1 cellular context compared by ENCODE assay signal in the genomic region with DNA sequence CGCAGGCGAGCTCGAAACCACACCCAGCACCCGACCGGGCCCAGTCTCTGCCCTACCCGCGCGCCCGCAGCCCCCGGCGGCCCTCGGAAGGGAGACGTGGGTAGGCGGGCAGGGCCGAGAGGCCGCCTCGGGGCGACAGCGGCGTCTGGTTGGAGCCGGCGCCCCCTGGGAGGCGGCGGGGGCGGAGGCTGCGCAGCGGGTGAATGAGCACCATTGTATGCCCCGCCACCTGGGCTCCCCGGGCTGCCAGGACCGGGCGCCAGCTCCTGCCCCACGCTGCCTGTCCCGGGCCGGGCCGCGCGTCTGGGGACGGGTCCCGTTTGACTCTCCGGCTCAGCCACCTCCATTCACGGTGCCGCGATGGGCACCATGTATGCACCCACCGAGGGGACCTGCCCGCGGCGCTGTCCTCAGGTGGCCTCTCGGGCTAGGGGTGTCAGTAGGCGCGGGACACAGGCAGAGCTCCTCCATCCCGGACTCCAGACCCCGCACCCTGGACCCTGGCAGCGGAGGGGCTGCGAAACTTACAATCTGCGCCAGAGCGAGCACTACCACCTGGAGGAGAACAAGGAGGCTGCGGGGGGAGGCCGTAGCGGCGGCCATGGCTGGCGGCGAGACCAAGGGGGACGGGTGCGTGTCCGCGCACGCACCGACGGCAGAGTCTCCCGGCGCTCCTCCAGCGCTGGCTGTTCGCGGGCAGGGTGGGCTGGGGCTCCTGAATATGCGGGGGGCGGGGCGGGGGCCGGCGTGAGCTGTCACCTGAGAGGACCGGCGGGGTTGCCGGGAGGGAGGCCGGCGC.
TF ChIP-seq lines count a peak whose summit lies in the region.

A gene (minus strand): TSS at position 692 of the 799 bp plus-strand sequence. CDS start 89 bp downstream, at position 603.

TF ChIP-seq in HepG2, 621 proteins besides CTCF, POLR2A, EP300 and RAD21 (continued from another document and continues in another):
- TF ChIP-seq, protein P1, sequence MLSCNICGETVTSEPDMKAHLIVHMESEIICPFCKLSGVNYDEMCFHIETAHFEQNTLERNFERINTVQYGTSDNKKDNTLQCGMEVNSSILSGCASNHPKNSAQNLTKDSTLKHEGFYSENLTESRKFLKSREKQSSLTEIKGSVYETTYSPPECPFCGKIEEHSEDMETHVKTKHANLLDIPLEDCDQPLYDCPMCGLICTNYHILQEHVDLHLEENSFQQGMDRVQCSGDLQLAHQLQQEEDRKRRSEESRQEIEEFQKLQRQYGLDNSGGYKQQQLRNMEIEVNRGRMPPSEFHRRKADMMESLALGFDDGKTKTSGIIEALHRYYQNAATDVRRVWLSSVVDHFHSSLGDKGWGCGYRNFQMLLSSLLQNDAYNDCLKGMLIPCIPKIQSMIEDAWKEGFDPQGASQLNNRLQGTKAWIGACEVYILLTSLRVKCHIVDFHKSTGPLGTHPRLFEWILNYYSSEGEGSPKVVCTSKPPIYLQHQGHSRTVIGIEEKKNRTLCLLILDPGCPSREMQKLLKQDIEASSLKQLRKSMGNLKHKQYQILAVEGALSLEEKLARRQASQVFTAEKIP (CRISPR knock-in tag; IDR thresholded peaks at IDR 0.05; ENCODE audit: borderline replicate concordance) = no peak
- TF ChIP-seq KDM6A (CRISPR knock-in tag; IDR thresholded peaks at IDR 0.05; ENCODE audit: low read depth) (no peak), ZNF737 (CRISPR knock-in tag; IDR thresholded peaks at IDR 0.05; ENCODE audit: borderline replicate concordance) (no peak), ZNF644 (CRISPR knock-in tag; IDR thresholded peaks at IDR 0.05; ENCODE audit: low read depth) (no peak), ZNF589 (CRISPR knock-in tag; conservative IDR thresholded peaks at IDR 0.05) (no peak), POLR2G (IDR thresholded peaks at IDR 0.05; ENCODE audit: low read depth, low read length) (peak; percentile 69), ZNF251 (CRISPR knock-in tag; IDR thresholded peaks at IDR 0.05) (no peak), SMARCE1 (IDR thresholded peaks at IDR 0.05; ENCODE audit: borderline replicate concordance) (no peak), GATAD1 (CRISPR knock-in tag; IDR thresholded peaks at IDR 0.05) (no peak), ZNF629 (CRISPR knock-in tag; conservative IDR thresholded peaks at IDR 0.05) (no peak), NFE2L1 (CRISPR knock-in tag; IDR thresholded peaks at IDR 0.05; ENCODE audit: borderline replicate concordance) (no peak; the same call in 1 of the 2 replicates), SRY (CRISPR knock-in tag; IDR thresholded peaks at IDR 0.05) (no peak; the same call in 1 of the 2 replicates), ZC3H13 (CRISPR knock-in tag; IDR thresholded peaks at IDR 0.05) (no peak), SRSF1 (optimal IDR thresholded peaks at IDR 0.05; ENCODE audit: low read depth, low read length) (no peak), ARHGAP35 (CRISPR knock-in tag; IDR thresholded peaks at IDR 0.05; ENCODE audit: borderline replicate concordance) (peak; percentile 15; the same call in 1 of the 2 replicates), ZFAT (CRISPR knock-in tag; conservative IDR thresholded peaks at IDR 0.05) (no peak), ATM (IDR thresholded peaks at IDR 0.05; ENCODE audit: borderline replicate concordance) (no peak), GABPB1 (CRISPR knock-in tag; IDR thresholded peaks at IDR 0.05) (peak; percentile 58; the same call in 1 of the 2 replicates), ZNF616 (CRISPR knock-in tag; IDR thresholded peaks at IDR 0.05; ENCODE audit: low read depth) (no peak), MAZ (IDR thresholded peaks at IDR 0.05; ENCODE audit: borderline replicate concordance, low read depth, low read length) (peak; percentile 67), MAZ (CRISPR knock-in tag; IDR thresholded peaks at IDR 0.05; ENCODE audit: low read depth) (no peak), CREM (IDR thresholded peaks at IDR 0.05) (no peak), CREM (CRISPR knock-in tag; IDR thresholded peaks at IDR 0.05) (no peak), ZNF543 (CRISPR knock-in tag; IDR thresholded peaks at IDR 0.05) (peak; percentile 44; the same call in 1 of the 2 replicates), RBM22 (optimal IDR thresholded peaks at IDR 0.05; ENCODE audit: low read length) (no peak), ZNF225 (CRISPR knock-in tag; IDR thresholded peaks at IDR 0.05) (no peak), RBFOX2 (IDR thresholded peaks at IDR 0.05; ENCODE audit: low read depth, low read length) (peak; percentile 80), ZNF558 (CRISPR knock-in tag; IDR thresholded peaks at IDR 0.05; ENCODE audit: borderline replicate concordance) (no peak), KLF16 (CRISPR knock-in tag; IDR thresholded peaks at IDR 0.05) (peak; percentile 34 to 63; a peak in 2 of 4 replicates), ZIK1 (CRISPR knock-in tag; IDR thresholded peaks at IDR 0.05; ENCODE audit: borderline replicate concordance, low read depth) (no peak; the same call in 1 of the 2 replicates), MYC (CRISPR knock-in tag; IDR thresholded peaks at IDR 0.05; ENCODE audit: borderline replicate concordance) (no peak), AHR (CRISPR knock-in tag; IDR thresholded peaks at IDR 0.05) (0 out of 2 replicates have a peak, but pooled peaks have one; percentile 56), ZNF546 (CRISPR knock-in tag; conservative IDR thresholded peaks at IDR 0.05) (no peak), THYN1 (CRISPR knock-in tag; IDR thresholded peaks at IDR 0.05; ENCODE audit: borderline replicate concordance, low read depth) (no peak), SALL2 (CRISPR knock-in tag; IDR thresholded peaks at IDR 0.05) (no peak), HHEX (CRISPR knock-in tag; IDR thresholded peaks at IDR 0.05) (no peak), GPN1 (CRISPR knock-in tag; IDR thresholded peaks at IDR 0.05; ENCODE audit: borderline replicate concordance) (no peak), EHMT2 (IDR thresholded peaks at IDR 0.05; ENCODE audit: borderline replicate concordance, low read depth, low read length) (no peak), ZNF260 (CRISPR knock-in tag; IDR thresholded peaks at IDR 0.05; ENCODE audit: borderline replicate concordance, low read depth) (no peak), MXD4 (CRISPR knock-in tag; IDR thresholded peaks at IDR 0.05) (no peak), YY1 (IDR thresholded peaks at IDR 0.05; ENCODE audit: insufficient read depth, insufficient replicate concordance, low read depth, low read length) (peak; percentile 53)
- TF ChIP-seq, protein P2, sequence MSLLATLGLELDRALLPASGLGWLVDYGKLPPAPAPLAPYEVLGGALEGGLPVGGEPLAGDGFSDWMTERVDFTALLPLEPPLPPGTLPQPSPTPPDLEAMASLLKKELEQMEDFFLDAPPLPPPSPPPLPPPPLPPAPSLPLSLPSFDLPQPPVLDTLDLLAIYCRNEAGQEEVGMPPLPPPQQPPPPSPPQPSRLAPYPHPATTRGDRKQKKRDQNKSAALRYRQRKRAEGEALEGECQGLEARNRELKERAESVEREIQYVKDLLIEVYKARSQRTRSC (CRISPR knock-in tag; IDR thresholded peaks at IDR 0.05; ENCODE audit: low read depth) = no peak
- TF ChIP-seq, protein P3, sequence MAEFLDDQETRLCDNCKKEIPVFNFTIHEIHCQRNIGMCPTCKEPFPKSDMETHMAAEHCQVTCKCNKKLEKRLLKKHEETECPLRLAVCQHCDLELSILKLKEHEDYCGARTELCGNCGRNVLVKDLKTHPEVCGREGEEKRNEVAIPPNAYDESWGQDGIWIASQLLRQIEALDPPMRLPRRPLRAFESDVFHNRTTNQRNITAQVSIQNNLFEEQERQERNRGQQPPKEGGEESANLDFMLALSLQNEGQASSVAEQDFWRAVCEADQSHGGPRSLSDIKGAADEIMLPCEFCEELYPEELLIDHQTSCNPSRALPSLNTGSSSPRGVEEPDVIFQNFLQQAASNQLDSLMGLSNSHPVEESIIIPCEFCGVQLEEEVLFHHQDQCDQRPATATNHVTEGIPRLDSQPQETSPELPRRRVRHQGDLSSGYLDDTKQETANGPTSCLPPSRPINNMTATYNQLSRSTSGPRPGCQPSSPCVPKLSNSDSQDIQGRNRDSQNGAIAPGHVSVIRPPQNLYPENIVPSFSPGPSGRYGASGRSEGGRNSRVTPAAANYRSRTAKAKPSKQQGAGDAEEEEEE (CRISPR knock-in tag; IDR thresholded peaks at IDR 0.05; ENCODE audit: borderline replicate concordance) = no peak
- TF ChIP-seq, protein P4, sequence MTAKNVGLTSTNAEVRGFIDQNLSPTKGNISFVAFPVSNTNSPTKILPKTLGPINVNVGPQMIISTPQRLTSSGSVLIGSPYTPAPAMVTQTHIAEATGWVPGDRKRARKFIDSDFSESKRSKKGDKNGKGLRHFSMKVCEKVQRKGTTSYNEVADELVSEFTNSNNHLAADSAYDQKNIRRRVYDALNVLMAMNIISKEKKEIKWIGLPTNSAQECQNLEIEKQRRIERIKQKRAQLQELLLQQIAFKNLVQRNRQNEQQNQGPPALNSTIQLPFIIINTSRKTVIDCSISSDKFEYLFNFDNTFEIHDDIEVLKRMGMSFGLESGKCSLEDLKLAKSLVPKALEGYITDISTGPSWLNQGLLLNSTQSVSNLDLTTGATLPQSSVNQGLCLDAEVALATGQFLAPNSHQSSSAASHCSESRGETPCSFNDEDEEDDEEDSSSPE (CRISPR knock-in tag; IDR thresholded peaks at IDR 0.05) = no peak
- TF ChIP-seq, protein P5, sequence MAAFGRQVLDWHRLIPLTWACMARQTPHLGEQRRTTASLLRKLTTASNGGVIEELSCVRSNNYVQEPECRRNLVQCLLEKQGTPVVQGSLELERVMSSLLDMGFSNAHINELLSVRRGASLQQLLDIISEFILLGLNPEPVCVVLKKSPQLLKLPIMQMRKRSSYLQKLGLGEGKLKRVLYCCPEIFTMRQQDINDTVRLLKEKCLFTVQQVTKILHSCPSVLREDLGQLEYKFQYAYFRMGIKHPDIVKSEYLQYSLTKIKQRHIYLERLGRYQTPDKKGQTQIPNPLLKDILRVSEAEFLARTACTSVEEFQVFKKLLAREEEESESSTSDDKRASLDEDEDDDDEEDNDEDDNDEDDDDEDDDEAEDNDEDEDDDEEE (CRISPR knock-in tag; IDR thresholded peaks at IDR 0.05) = no peak
- TF ChIP-seq, protein P6, sequence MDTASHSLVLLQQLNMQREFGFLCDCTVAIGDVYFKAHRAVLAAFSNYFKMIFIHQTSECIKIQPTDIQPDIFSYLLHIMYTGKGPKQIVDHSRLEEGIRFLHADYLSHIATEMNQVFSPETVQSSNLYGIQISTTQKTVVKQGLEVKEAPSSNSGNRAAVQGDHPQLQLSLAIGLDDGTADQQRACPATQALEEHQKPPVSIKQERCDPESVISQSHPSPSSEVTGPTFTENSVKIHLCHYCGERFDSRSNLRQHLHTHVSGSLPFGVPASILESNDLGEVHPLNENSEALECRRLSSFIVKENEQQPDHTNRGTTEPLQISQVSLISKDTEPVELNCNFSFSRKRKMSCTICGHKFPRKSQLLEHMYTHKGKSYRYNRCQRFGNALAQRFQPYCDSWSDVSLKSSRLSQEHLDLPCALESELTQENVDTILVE (CRISPR knock-in tag; IDR thresholded peaks at IDR 0.05) = no peak
- TF ChIP-seq, protein P7, sequence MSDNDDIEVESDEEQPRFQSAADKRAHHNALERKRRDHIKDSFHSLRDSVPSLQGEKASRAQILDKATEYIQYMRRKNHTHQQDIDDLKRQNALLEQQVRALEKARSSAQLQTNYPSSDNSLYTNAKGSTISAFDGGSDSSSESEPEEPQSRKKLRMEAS (IDR thresholded peaks at IDR 0.05) = peak; percentile 19; the same call in 1 of the 2 replicates
- TF ChIP-seq, protein P8, sequence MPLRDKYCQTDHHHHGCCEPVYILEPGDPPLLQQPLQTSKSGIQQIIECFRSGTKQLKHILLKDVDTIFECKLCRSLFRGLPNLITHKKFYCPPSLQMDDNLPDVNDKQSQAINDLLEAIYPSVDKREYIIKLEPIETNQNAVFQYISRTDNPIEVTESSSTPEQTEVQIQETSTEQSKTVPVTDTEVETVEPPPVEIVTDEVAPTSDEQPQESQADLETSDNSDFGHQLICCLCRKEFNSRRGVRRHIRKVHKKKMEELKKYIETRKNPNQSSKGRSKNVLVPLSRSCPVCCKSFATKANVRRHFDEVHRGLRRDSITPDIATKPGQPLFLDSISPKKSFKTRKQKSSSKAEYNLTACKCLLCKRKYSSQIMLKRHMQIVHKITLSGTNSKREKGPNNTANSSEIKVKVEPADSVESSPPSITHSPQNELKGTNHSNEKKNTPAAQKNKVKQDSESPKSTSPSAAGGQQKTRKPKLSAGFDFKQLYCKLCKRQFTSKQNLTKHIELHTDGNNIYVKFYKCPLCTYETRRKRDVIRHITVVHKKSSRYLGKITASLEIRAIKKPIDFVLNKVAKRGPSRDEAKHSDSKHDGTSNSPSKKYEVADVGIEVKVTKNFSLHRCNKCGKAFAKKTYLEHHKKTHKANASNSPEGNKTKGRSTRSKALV (CRISPR knock-in tag; IDR thresholded peaks at IDR 0.05) = peak; percentile 66
- TF ChIP-seq, protein P9, sequence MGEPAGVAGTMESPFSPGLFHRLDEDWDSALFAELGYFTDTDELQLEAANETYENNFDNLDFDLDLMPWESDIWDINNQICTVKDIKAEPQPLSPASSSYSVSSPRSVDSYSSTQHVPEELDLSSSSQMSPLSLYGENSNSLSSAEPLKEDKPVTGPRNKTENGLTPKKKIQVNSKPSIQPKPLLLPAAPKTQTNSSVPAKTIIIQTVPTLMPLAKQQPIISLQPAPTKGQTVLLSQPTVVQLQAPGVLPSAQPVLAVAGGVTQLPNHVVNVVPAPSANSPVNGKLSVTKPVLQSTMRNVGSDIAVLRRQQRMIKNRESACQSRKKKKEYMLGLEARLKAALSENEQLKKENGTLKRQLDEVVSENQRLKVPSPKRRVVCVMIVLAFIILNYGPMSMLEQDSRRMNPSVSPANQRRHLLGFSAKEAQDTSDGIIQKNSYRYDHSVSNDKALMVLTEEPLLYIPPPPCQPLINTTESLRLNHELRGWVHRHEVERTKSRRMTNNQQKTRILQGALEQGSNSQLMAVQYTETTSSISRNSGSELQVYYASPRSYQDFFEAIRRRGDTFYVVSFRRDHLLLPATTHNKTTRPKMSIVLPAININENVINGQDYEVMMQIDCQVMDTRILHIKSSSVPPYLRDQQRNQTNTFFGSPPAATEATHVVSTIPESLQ (CRISPR knock-in tag; conservative IDR thresholded peaks at IDR 0.05) = no peak
- TF ChIP-seq, protein P10, sequence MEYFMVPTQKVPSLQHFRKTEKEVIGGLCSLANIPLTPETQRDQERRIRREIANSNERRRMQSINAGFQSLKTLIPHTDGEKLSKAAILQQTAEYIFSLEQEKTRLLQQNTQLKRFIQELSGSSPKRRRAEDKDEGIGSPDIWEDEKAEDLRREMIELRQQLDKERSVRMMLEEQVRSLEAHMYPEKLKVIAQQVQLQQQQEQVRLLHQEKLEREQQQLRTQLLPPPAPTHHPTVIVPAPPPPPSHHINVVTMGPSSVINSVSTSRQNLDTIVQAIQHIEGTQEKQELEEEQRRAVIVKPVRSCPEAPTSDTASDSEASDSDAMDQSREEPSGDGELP (IDR thresholded peaks at IDR 0.05; ENCODE audit: borderline replicate concordance, low read depth) = peak; percentile 28; the same call in 1 of the 2 replicates
- TF ChIP-seq, protein P11, sequence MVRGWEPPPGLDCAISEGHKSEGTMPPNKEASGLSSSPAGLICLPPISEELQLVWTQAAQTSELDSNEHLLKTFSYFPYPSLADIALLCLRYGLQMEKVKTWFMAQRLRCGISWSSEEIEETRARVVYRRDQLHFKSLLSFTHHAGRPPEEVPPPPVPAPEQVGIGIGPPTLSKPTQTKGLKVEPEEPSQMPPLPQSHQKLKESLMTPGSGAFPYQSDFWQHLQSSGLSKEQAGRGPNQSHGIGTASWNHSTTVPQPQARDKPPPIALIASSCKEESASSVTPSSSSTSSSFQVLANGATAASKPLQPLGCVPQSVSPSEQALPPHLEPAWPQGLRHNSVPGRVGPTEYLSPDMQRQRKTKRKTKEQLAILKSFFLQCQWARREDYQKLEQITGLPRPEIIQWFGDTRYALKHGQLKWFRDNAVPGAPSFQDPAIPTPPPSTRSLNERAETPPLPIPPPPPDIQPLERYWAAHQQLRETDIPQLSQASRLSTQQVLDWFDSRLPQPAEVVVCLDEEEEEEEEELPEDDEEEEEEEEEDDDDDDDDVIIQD (CRISPR knock-in tag; IDR thresholded peaks at IDR 0.05; ENCODE audit: low read depth) = no peak
